8 cellular contexts compared by ENCODE assay signal in the genomic region with DNA sequence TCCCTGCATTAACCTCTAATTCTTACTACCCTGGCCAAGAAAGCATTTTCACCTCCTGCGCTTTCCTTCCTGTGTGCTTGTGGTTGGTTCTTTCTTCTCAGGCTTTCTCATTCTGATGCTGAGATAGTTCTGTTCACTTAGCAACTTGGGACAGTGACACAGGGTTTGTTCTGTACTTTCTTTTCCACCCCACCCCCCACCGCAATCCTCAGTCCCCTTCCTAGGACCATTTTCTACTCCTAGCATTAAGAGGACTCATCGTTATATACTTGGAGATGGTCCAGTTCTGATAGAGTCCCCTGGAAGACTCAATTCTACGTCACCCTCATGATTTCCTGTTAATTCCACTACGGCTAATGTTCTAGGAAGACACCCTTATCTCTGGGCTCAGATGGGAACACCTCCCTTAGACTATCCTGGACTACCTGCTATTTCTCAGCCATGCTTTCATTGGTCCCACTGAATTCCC. TPM values are rescaled to one million over a fixed set of nuclear protein-coding genes. Genes with fewer than 3 reads are reported as not detected.
A peak's percentile ranks its signal among the peaks of the same experiment; 100 is the strongest.
DNase-seq lines count a peak whose midpoint lies in the region; ATAC-seq, FAIRE-seq and TF ChIP-seq lines count a peak whose summit lies in the region.
"Not testable (repeated sequence)": the region's sequence is repeated elsewhere in the genome, so short reads cannot be mapped to it uniquely, and the experiment has no call there.

No MANE protein-coding gene starts in this region.

- not testable (repeated sequence) for H3K27ac Mint-ChIP-seq in brain

- not testable (repeated sequence) for TF ChIP-seq CTCF in brain (conservative IDR thresholded peaks at IDR 0.05)

- H3K27me3 Mint-ChIP-seq in brain: peaks cover 55% of the 10 kb centered on the region

- ATAC-seq in GM19351 (IDR thresholded peaks at IDR 0.05; ENCODE audit: unreplicated experiment): peak; percentile 76
- peak; percentile 40 for ATAC-seq in HG02571 (IDR thresholded peaks at IDR 0.05; ENCODE audit: unreplicated experiment)
- peak; percentile 60 for ATAC-seq in HG03175 (IDR thresholded peaks at IDR 0.05; ENCODE audit: unreplicated experiment)

- peaks cover 8 to 24% (median 11%) of the 10 kb centered on the region in 5 experiments for H3K9me3 Mint-ChIP-seq in brain

- TF ChIP-seq POLR2A in GM12891 (IDR thresholded peaks at IDR 0.05; ENCODE audit: low read depth, low read length): not testable (repeated sequence)

- H3K36me3 Mint-ChIP-seq in brain: not testable (repeated sequence)

- DNase-seq in GM12891 (ENCODE audit: insufficient read length, low spot score): not testable (repeated sequence)
- DNase-seq in T follicular helper cell (ENCODE audit: low read depth): peak; percentile 14
- DNase-seq in activated CD8-positive, alpha-beta memory T cell treated with anti-CD3 and anti-CD28 coated beads, Interleukin-2, amount 50 U/mL, for 4 hours: peak; percentile 24
- peak; percentile 71 for DNase-seq in stimulated activated CD8-positive, alpha-beta memory T cell treated with anti-CD3 and anti-CD28 coated beads, Interleukin-4, amount 100 ng/mL, for 48 hours

- peak overlapping the region in 3 of 5 experiments; percentile 15 to 46 (median 22) for H3K4me3 Mint-ChIP-seq in brain

- not testable (repeated sequence) for H3K4me1 Mint-ChIP-seq in brain

- peak; percentile 94 for FAIRE-seq in GM12891 (lab: Jason Lieb, UNC)

TF ChIP-seq in GM12891, 5 proteins besides CTCF, POLR2A, EP300 and RAD21:
- 0 out of 2 replicates have a peak, but pooled peaks have one; percentile 23 for TF ChIP-seq POU2F2 (IDR thresholded peaks at IDR 0.05; ENCODE audit: low read depth, low read length)

RNA-seq across cellular contexts. Expression of a gene that starts 7.5 kb away (rescaled TPM):
- not detected for polyA plus RNA-seq in GM12891 (2012; ENCODE audit: low read depth, missing spikeins)
- polyA plus RNA-seq in brain (ENCODE audit: insufficient read depth, low read depth, low replicate concordance): 11.9 TPM

RNA-seq across cellular contexts. Expression of a gene that starts 17.8 kb away (rescaled TPM):
- polyA plus RNA-seq in GM12891 (2012; ENCODE audit: low read depth, missing spikeins): 0.71 TPM
- 0.39 TPM for polyA plus RNA-seq in brain (ENCODE audit: insufficient read depth, low read depth, low replicate concordance)

RNA-seq across cellular contexts. Expression of a gene that starts 36.9 kb away (rescaled TPM):
- 6.6 TPM for polyA plus RNA-seq in GM12891 (2012; ENCODE audit: low read depth, missing spikeins)
- 7.7 TPM for polyA plus RNA-seq in brain (ENCODE audit: insufficient read depth, low read depth, low replicate concordance)
